10 cellular contexts compared by ENCODE assay signal in genomic region chr19:50909240-50910070, GRCh38. TPM values are rescaled to one million over a fixed set of nuclear protein-coding genes. Genes with fewer than 3 reads are reported as not detected.
DNase-seq lines count a peak whose midpoint lies in the region; ATAC-seq and TF ChIP-seq lines count a peak whose summit lies in the region.
"Had no signal": no experiment of that assay in that cellular context is flagged by ENCODE, and none has a peak within 500 bp of the region (broad histone marks: within the 10 kb centered on the region; RNA-seq: fewer than 3 reads in every experiment).

No MANE protein-coding gene starts in this region.

- H3K9ac ChIP-seq in ES-I3 (ENCODE audit: low read depth, low read length), result peak overlapping the region; percentile 48; the same call in 1 of the 2 replicates
- no peak overlapping the region for H3K9ac ChIP-seq in trophoblast cell (ENCODE audit: low read length)

- no peak overlapping the region for H4K91ac ChIP-seq in trophoblast cell (ENCODE audit: low read depth, low read length)

- POLR2A ChIA-PET in HEK293T (lab: Yijun Ruan, JAX), result interaction anchor here (1.2 to 1.5 kb wide), 3 partner anchors 105 to 185 kb away, joined by 5 to 7 read pairs (median 6); no protein-coding TSS in a partner anchor

- H3K4me1 ChIP-seq in ES-I3 (ENCODE audit: insufficient read depth, low read length), result no peaks in the 10 kb centered on the region
- H3K4me1 ChIP-seq in Peyer's patch, result peaks cover 0 to 8% (median 0%) of the 10 kb centered on the region in 4 donors
- H3K4me1 ChIP-seq in trophoblast cell (ENCODE audit: control insufficient read depth in 1 of 2, insufficient read depth in 2 of 2, low read length in 2 of 2), result peaks cover 0 to 4% of the 10 kb centered on the region in 2 experiments

- H2AFZ ChIP-seq in trophoblast cell (ENCODE audit: insufficient read depth, low read length, poor library complexity), result peak overlapping the region; percentile 27

- no peak overlapping the region for H2BK12ac ChIP-seq in trophoblast cell (ENCODE audit: low read length)

- peak overlapping the region; percentile 8 for H3K4me2 ChIP-seq in trophoblast cell (ENCODE audit: low read length)

- H3K79me2 ChIP-seq in trophoblast cell (ENCODE audit: control insufficient read depth, insufficient read depth, low read length, poor library complexity), result no peaks in the 10 kb centered on the region

- no peak overlapping the region for H2BK120ac ChIP-seq in trophoblast cell (ENCODE audit: insufficient read depth, low read length, poor library complexity)

- no peak overlapping the region for H3K27ac ChIP-seq in Peyer's patch
- H3K27ac ChIP-seq in trophoblast cell (ENCODE audit: low read depth, low read length), result no peak overlapping the region
- H3K27ac ChIP-seq: thoracic aorta had no signal

- H3K14ac ChIP-seq in trophoblast cell (ENCODE audit: low read length), result no peak overlapping the region

- H3K18ac ChIP-seq in trophoblast cell (ENCODE audit: low read length), result no peak overlapping the region

- no peak for ATAC-seq in HG02763 (IDR thresholded peaks at IDR 0.05; ENCODE audit: unreplicated experiment)

- H3K23ac ChIP-seq in trophoblast cell (ENCODE audit: low read length), result no peak overlapping the region

- DNase-seq in HEK293T (ENCODE audit: extremely low spot score) (peak; percentile 98), Peyer's patch (peak; percentile 38 to 84 (median 81)), choroid plexus epithelial cell (ENCODE audit: low read depth) (peak; percentile 25), trophoblast cell (no peak), Kasumi-1 (lab: John Stamatoyannopoulos, UW) (no peak), middle frontal gyrus (ENCODE audit: extremely low spot score, low spot score) (no peak)

- H3K4me3 ChIP-seq in Peyer's patch (peak overlapping the region in 3 of 4 donors; percentile 2 to 15 (median 15)), choroid plexus epithelial cell (ENCODE audit: low read depth, low read length) (no peak overlapping the region), trophoblast cell (ENCODE audit: low read depth, low read length) (no peak overlapping the region)
- H3K4me3 ChIP-seq: thoracic aorta had no signal

- H3K9me3 ChIP-seq in ES-I3 (ENCODE audit: control insufficient read depth, insufficient read depth, low read length) (no peaks in the 10 kb centered on the region), Peyer's patch (no peaks in the 10 kb centered on the region), trophoblast cell (ENCODE audit: insufficient read depth, low read depth, low read length) (peaks cover 14% of the 10 kb centered on the region)
- H3K9me3 ChIP-seq: thoracic aorta had no signal

- peaks cover 0 to 5% of the 10 kb centered on the region in 2 donors for H3K27me3 ChIP-seq in Peyer's patch
- H3K27me3 ChIP-seq in trophoblast cell (ENCODE audit: insufficient read depth, low read length), result peaks cover 23% of the 10 kb centered on the region

- TF ChIP-seq POLR2A in Peyer's patch (IDR thresholded peaks at IDR 0.05), result no peak

- H3K79me1 ChIP-seq in trophoblast cell (ENCODE audit: low read length), result no peaks in the 10 kb centered on the region

- no peak overlapping the region for H2BK5ac ChIP-seq in trophoblast cell (ENCODE audit: low read depth, low read length, poor library complexity)

- no peak overlapping the region for H4K12ac ChIP-seq in trophoblast cell (ENCODE audit: low read depth, low read length)

- H2AK5ac ChIP-seq in trophoblast cell (ENCODE audit: low read length), result no peak overlapping the region

- H3K4ac ChIP-seq in trophoblast cell (ENCODE audit: low read depth, low read length), result no peak overlapping the region

- CTCF ChIA-PET in HEK293T (lab: Yijun Ruan, JAX), result no interaction called here

- no peak overlapping the region for H4K8ac ChIP-seq in trophoblast cell (ENCODE audit: low read depth, low read length)

- WGBS in trophoblast cell (ENCODE audit: extremely low coverage, insufficient coverage, insufficient read length), result no CpG with 5 or more reads among the region's 36 CpGs

- H3K36me3 ChIP-seq in ES-I3 (ENCODE audit: insufficient read depth, low read length), result no peaks in the 10 kb centered on the region
- no peaks in the 10 kb centered on the region for H3K36me3 ChIP-seq in Peyer's patch
- no peaks in the 10 kb centered on the region for H3K36me3 ChIP-seq in trophoblast cell (ENCODE audit: control insufficient read depth in 1 of 2, insufficient read depth in 2 of 2, low read length in 2 of 2)
- H3K36me3 ChIP-seq: thoracic aorta had no signal

- no peak for TF ChIP-seq CTCF in Peyer's patch (IDR thresholded peaks at IDR 0.05)
- no peak for TF ChIP-seq CTCF in choroid plexus epithelial cell (conservative IDR thresholded peaks at IDR 0.05; ENCODE audit: low read depth, low read length)

TF ChIP-seq in HEK293T, 16 proteins besides CTCF, POLR2A, EP300 and RAD21:
- TF ChIP-seq SP1 (IDR thresholded peaks at IDR 0.05) (no peak), TARDBP (IDR thresholded peaks at IDR 0.05) (no peak), BHLHE40 (IDR thresholded peaks at IDR 0.05; ENCODE audit: borderline replicate concordance) (no peak), FOXA1 (IDR thresholded peaks at IDR 0.05) (no peak), NFRKB (IDR thresholded peaks at IDR 0.05) (no peak), ZNF384 (IDR thresholded peaks at IDR 0.05) (no peak), ELF4 (IDR thresholded peaks at IDR 0.05) (no peak), SUZ12 (IDR thresholded peaks at IDR 0.05) (no peak), FOXK2 (IDR thresholded peaks at IDR 0.05) (no peak), LEF1 (IDR thresholded peaks at IDR 0.05; ENCODE audit: borderline replicate concordance) (no peak)

RNA-seq across cellular contexts. Expression of gene KLK4, which starts 1.7 kb away (rescaled TPM):
- 1 to 10 TPM in 1 of 4 donors, not detected in 3; 1.4 TPM for total RNA-seq in Peyer's patch
- 0.24 and 0.30 TPM in 2 replicates for polyA plus RNA-seq in trophoblast cell (2013)
- total RNA-seq: frontal cortex, thoracic aorta had no signal

RNA-seq across cellular contexts. Expression of gene KLK2, which starts 36.2 kb away (rescaled TPM):
- total RNA-seq in Peyer's patch, result not detected
- polyA plus RNA-seq in trophoblast cell (2013), result not detected in 2 replicates
- total RNA-seq: frontal cortex, thoracic aorta had no signal

RNA-seq across cellular contexts. Expression of gene KLK5, which starts 43.4 kb away (rescaled TPM):
- not detected for total RNA-seq in Peyer's patch
- 0.10 and 0.14 TPM in 2 replicates for polyA plus RNA-seq in trophoblast cell (2013)
- total RNA-seq: frontal cortex, thoracic aorta had no signal

RNA-seq across cellular contexts. Expression of gene KLK3, which starts 54.7 kb away (rescaled TPM):
- total RNA-seq in Peyer's patch, result 1 to 10 TPM in 3 of 4 donors, not detected in 1; 1.2 to 2.4 (median 1.9) TPM
- polyA plus RNA-seq in trophoblast cell (2013), result not detected in 2 replicates
- total RNA-seq: frontal cortex, thoracic aorta had no signal

RNA-seq across cellular contexts. Expression of gene KLK6, which starts 59.9 kb away (rescaled TPM):
- not detected for total RNA-seq in Peyer's patch
- 59.8 and 62.6 TPM in 2 replicates for polyA plus RNA-seq in trophoblast cell (2013)
- total RNA-seq: frontal cortex, thoracic aorta had no signal

Comparison
In these comparisons a context has a peak if more than half of its experiments do, and no peak if none do; other contexts are left out.
1. DNase-seq: peak in HEK293T (single experiment), Peyer's patch (3 of 3) and choroid plexus epithelial cell (single experiment); none in trophoblast cell (0 of 2), Kasumi-1 (0 of 2) and middle frontal gyrus (single experiment).
2. H3K4me3 ChIP-seq: peak in Peyer's patch (3 of 4); none in choroid plexus epithelial cell (single experiment) and trophoblast cell (single experiment).